Comparison of ENCODE assay signal across 34 cellular contexts in the genomic region with DNA sequence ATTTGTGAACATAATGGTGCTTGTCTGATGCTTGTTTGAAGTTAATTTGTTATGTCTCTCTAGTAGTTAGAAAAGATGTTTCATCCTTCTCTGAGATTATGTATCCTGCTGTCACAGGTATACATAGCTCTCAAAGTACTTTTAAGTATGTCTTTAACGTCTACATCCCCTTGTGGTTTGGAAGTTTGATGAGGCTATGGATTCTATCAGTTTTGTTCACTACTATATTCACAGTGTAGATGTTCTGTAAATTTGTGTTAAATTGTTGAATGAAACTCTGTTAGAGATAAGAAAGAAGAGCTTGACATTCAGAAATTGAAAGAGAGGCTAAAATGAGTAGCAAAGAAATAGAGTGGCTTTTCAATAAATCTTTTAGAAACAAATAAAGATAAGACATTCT.
"Had no signal": no experiment of that assay in that cellular context is flagged by ENCODE, and none has a peak within 500 bp of the region (broad histone marks: within the 10 kb centered on the region; RNA-seq: fewer than 3 reads in every experiment).

No MANE protein-coding gene starts in this region.

- H3K36me3 ChIP-seq: MG63 had no signal

- H3K9me3 ChIP-seq: MG63 had no signal

- DNase-seq: Karpas-422, Kasumi-1, MG63, MM.1S, MV-4-11, NCI-H1048, NCI-H1092, NCI-H1092 treated with DMSO at 0.1 percent for 48 hours, NCI-H1105, NCI-H1105 treated with DMSO at 0.1 percent for 48 hours, NCI-H1417, NCI-H1417 treated with DMSO at 0.1 percent for 48 hours, NCI-H1436, NCI-H1436 treated with DMSO at 0.1 percent for 48 hours, NCI-H146, NCI-H1694, NCI-H1694 treated with DMSO at 0.1 percent for 48 hours, NCI-H187, NCI-H187 treated with DMSO at 0.1 percent for 48 hours, NCI-H1930, NCI-H2029, NCI-H2029 treated with DMSO at 0.1 percent for 48 hours, NCI-H2081, NCI-H2081 treated with DMSO at 0.1 percent for 48 hours, NCI-H2107, NCI-H2171, NCI-H2171 treated with DMSO at 0.1 percent for 48 hours, NCI-H2227 treated with DMSO at 0.1 percent for 48 hours, NCI-H226, NCI-H345, NCI-H446 treated with DMSO at 0.1 percent for 48 hours, NCI-H510A, NCI-H510A treated with DMSO at 0.1 percent for 48 hours, NCI-H524 had no signal

- H3K27me3 ChIP-seq: MG63 had no signal

- H3K4me3 ChIP-seq: MG63 had no signal
